Comparison of ENCODE assay signal across 8 cellular contexts in genomic region chr5:124746916-124747769, GRCh38. TPM values are rescaled to one million over a fixed set of nuclear protein-coding genes. Genes with fewer than 3 reads are reported as not detected.
DNase-seq lines count a peak whose midpoint lies in the region; ATAC-seq and TF ChIP-seq lines count a peak whose summit lies in the region.

No MANE protein-coding gene starts in this region.

- H3K27ac ChIP-seq in smooth muscle cell (ENCODE audit: low read depth): peak overlapping the region; percentile 94

- TF ChIP-seq CTCF in kidney epithelial cell (IDR thresholded peaks at IDR 0.05; ENCODE audit: insufficient read depth, low read length, poor library complexity, severe bottlenecking): no peak
- TF ChIP-seq CTCF in smooth muscle cell (IDR thresholded peaks at IDR 0.05; ENCODE audit: borderline replicate concordance, insufficient read depth, poor library complexity, severe bottlenecking): no peak

- H3K27me3 Mint-ChIP-seq in activated T-cell treated with anti-CD3 and anti-CD28 coated beads, Interleukin-2, amount 50 U/mL, for 72 hours (ENCODE audit: low read depth): peaks cover 14% of the 10 kb centered on the region

- peak overlapping the region; percentile 96 for H3K4me2 ChIP-seq in smooth muscle cell

- DNase-seq in activated T-cell treated with anti-CD3 and anti-CD28 coated beads, Interleukin-2, amount 50 U/mL, for 72 hours: no peak
- no peak for DNase-seq in activated T-cell treated with anti-CD3 and anti-CD28 coated beads, Interleukin-2, amount 50 U/mL, for 1 hour
- DNase-seq in KBM-7: peak; percentile 55
- peak; percentile 91 for DNase-seq in dedifferentiated amniotic fluid mesenchymal stem cell (ENCODE audit: extremely low spot score)
- peak; percentile 90 for DNase-seq in kidney epithelial cell (ENCODE audit: low read depth)
- peak; percentile 30 for DNase-seq in smooth muscle cell (lab: John Stamatoyannopoulos, UW; ENCODE audit: unreplicated experiment)
- DNase-seq in stimulated activated CD4-positive, alpha-beta T cell treated with anti-CD3 and anti-CD28 coated beads, Interleukin-2, amount 100 ng/mL, for 48 hours: no peak

- in situ Hi-C loops in KBM-7 (cut with MboI; ENCODE audit: low pct_unique_long_range_greater_than_20kb, low sequenced_read_pairs): no loop called here

- H3K4me3 Mint-ChIP-seq in activated T-cell treated with anti-CD3 and anti-CD28 coated beads, Interleukin-2, amount 50 U/mL, for 72 hours: peak overlapping the region; percentile 65 to 81

- H3K4me1 Mint-ChIP-seq in activated T-cell treated with anti-CD3 and anti-CD28 coated beads, Interleukin-2, amount 50 U/mL, for 72 hours (ENCODE audit: low read depth): peaks cover 20% of the 10 kb centered on the region

- peak overlapping the region; percentile 89 for H3K9ac ChIP-seq in smooth muscle cell (ENCODE audit: low read depth)

- H3K79me2 ChIP-seq in smooth muscle cell (ENCODE audit: low read depth): peaks cover 37% of the 10 kb centered on the region

- ATAC-seq in activated T-cell treated with anti-CD3 and anti-CD28 coated beads, Interleukin-2, amount 50 U/mL, for 72 hours (replicated peaks in 1 of 2): no peak

- H3K4me3 ChIP-seq in kidney epithelial cell (ENCODE audit: low read depth, low read length): peak overlapping the region; percentile 80
- peak overlapping the region; percentile 80 for H3K4me3 ChIP-seq in smooth muscle cell

- H3K36me3 ChIP-seq in kidney epithelial cell (ENCODE audit: control insufficient read depth, insufficient read depth, low read length): no peaks in the 10 kb centered on the region
- no peaks in the 10 kb centered on the region for H3K36me3 ChIP-seq in smooth muscle cell (ENCODE audit: low read depth)

- H2AFZ ChIP-seq in smooth muscle cell (ENCODE audit: low read depth): peak overlapping the region; percentile 84

- no peaks in the 10 kb centered on the region for H3K27me3 ChIP-seq in kidney epithelial cell (ENCODE audit: control insufficient read depth, insufficient read depth, low read length)
- no peaks in the 10 kb centered on the region for H3K27me3 ChIP-seq in smooth muscle cell (ENCODE audit: low read depth)

- H3K27ac Mint-ChIP-seq in activated T-cell treated with anti-CD3 and anti-CD28 coated beads, Interleukin-2, amount 50 U/mL, for 72 hours: no peak overlapping the region

- H3K36me3 Mint-ChIP-seq in activated T-cell treated with anti-CD3 and anti-CD28 coated beads, Interleukin-2, amount 50 U/mL, for 72 hours (ENCODE audit: insufficient read depth in 2 of 2): no peaks in the 10 kb centered on the region

- H3K9me3 ChIP-seq in smooth muscle cell (replicated peaks; ENCODE audit: low read depth): no peaks in the 10 kb centered on the region

- peaks cover 27% of the 10 kb centered on the region for H3K4me1 ChIP-seq in smooth muscle cell (ENCODE audit: low read depth)

- H3F3A ChIP-seq in smooth muscle cell (ENCODE audit: low read depth): peaks cover 15% of the 10 kb centered on the region

- peaks cover 6% of the 10 kb centered on the region for H4K20me1 ChIP-seq in smooth muscle cell (ENCODE audit: low read depth)

- under 1% methylated on average over 32 of the region's 32 CpGs for WGBS in smooth muscle cell (ENCODE audit: low lambda C conversion rate)

- no peaks in the 10 kb centered on the region for H3K9me3 Mint-ChIP-seq in activated T-cell treated with anti-CD3 and anti-CD28 coated beads, Interleukin-2, amount 50 U/mL, for 72 hours

TF ChIP-seq in PFSK-1, 5 proteins besides CTCF, POLR2A, EP300 and RAD21:
- TF ChIP-seq SIN3A (IDR thresholded peaks at IDR 0.05; ENCODE audit: borderline replicate concordance, insufficient read depth, low read length) (no peak), TAF1 (IDR thresholded peaks at IDR 0.05; ENCODE audit: borderline replicate concordance, insufficient read depth, low read length) (no peak), FOXP2 (optimal IDR thresholded peaks at IDR 0.05; ENCODE audit: borderline replicate concordance, extremely low read depth, extremely low read length, insufficient read depth) (peak; percentile 48)

RNA-seq across cellular contexts. Expression of gene ZNF608, which starts 0.7 kb away (rescaled TPM):
- under 1 TPM in 1 of 2 donors, not detected in 1; 0.05 TPM for total RNA-seq in activated T-cell treated with anti-CD3 and anti-CD28 coated beads, Interleukin-2, amount 50 U/mL, for 72 hours
- polyA plus RNA-seq in PFSK-1 (2012; ENCODE audit: insufficient read length, low read depth): 8.0 TPM
- total RNA-seq in kidney epithelial cell (50.2 and 67.7 TPM in 2 replicates), smooth muscle cell (33.1 and 69.5 TPM in 2 replicates)
- 15.4 and 22.0 TPM in 2 replicates for polyA plus RNA-seq in smooth muscle cell

Comparison
In these comparisons a context has a peak if more than half of its experiments do, and no peak if none do; other contexts are left out.
1. DNase-seq: peak in KBM-7 (single experiment), dedifferentiated amniotic fluid mesenchymal stem cell (single experiment), kidney epithelial cell (single experiment) and smooth muscle cell (single experiment); none in activated T-cell treated with anti-CD3 and anti-CD28 coated beads, Interleukin-2, amount 50 U/mL, for 72 hours (0 of 2), activated T-cell treated with anti-CD3 and anti-CD28 coated beads, Interleukin-2, amount 50 U/mL, for 1 hour (single experiment) and stimulated activated CD4-positive, alpha-beta T cell treated with anti-CD3 and anti-CD28 coated beads, Interleukin-2, amount 100 ng/mL, for 48 hours (0 of 2).
2. RNA of gene ZNF608, which starts 0.7 kb away (total RNA-seq): 50.2 to 67.7 TPM in kidney epithelial cell and 33.1 to 69.5 TPM in smooth muscle cell; 0.05 TPM in activated T-cell treated with anti-CD3 and anti-CD28 coated beads, Interleukin-2, amount 50 U/mL, for 72 hours; every median in the first group is over 10 times any median in the second.